In the genomic region with DNA sequence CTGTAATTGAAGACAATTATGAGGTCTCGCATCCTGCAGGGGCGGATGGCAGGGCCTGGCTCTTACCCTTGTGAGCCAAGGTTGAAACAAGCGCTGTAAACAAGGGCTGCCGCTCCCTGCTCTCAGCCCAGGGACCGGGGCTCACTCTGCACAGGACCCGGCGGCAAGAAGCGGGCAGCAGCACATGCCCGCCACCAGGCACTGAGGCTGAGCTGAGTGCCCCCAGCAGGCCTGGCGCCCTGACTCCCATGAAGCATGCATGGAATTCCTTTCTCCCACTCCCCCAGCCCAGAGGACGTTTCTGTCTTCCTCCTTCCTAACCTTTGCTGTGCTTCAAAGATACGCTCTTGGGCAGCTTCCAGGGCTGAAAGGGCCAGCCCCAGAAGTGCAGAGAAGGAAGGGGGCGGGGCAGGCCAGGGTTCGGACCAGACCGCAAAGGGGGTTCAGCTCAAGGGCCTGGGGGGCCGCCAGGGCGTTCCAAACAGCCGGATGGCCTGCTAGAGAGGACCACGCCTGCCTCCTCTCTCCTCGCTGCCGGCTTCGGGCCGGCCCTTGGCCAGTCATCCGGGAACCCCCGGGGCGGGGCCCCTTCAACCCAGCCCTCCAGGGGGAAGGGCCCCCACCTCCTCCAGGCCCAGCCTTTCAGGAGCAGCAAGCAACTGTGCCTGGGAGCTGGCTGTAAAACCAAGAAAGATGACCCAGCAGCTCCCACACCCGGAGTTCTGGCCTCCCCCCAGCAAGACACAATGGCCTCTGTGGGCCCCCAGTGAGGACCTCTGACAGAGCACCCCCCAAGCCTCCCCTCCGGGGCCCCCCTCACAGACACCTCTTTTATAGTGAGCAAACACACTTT, we compare ENCODE assay signal across 8 cellular contexts.
A peak's percentile ranks its signal among the peaks of the same experiment; 100 is the strongest.
DNase-seq lines count a peak whose midpoint lies in the region; ATAC-seq, FAIRE-seq and TF ChIP-seq lines count a peak whose summit lies in the region.

No MANE protein-coding gene starts in this region.

- DNase-seq in EL (peak; percentile 99), NCI-H2227 (lab: John Stamatoyannopoulos, UW; ENCODE audit: unreplicated experiment) (peak; percentile 59), chondrocyte (ENCODE audit: low spot score) (peak; percentile 95), kidney (peak; percentile 99), NCI-H146 (lab: John Stamatoyannopoulos, UW) (no peak), cerebellar nuclear complex (lab: John Stamatoyannopoulos, UW) (no peak)

- peak overlapping the region; percentile 95 for H3K27ac Mint-ChIP-seq in chondrocyte (ENCODE audit: unreplicated experiment)

- H3K9me3 ChIP-seq in kidney (ENCODE audit: control insufficient read depth in 1 of 2, low read length in 2 of 2): no peaks in the 10 kb centered on the region
- H3K9me3 ChIP-seq in skeletal muscle satellite cell (replicated peaks; ENCODE audit: low read length): no peaks in the 10 kb centered on the region

- peak overlapping the region; percentile 68 for H3K4me3 Mint-ChIP-seq in chondrocyte (ENCODE audit: unreplicated experiment)

- H3K36me3 ChIP-seq in kidney (ENCODE audit: control insufficient read depth in 1 of 2, insufficient read depth in 2 of 2, low read length in 2 of 2) (peaks cover 2 to 4% of the 10 kb centered on the region in 2 donors), skeletal muscle satellite cell (ENCODE audit: insufficient read depth, low read length) (peaks cover 3% of the 10 kb centered on the region)

- H3K27ac ChIP-seq in kidney (ENCODE audit: low read depth in 2 of 2, low read length in 2 of 2): peak overlapping the region; percentile 92 to 93

- peaks cover 4% of the 10 kb centered on the region for H3K36me3 Mint-ChIP-seq in chondrocyte (ENCODE audit: low read depth)

- ATAC-seq in GM19351 (IDR thresholded peaks at IDR 0.05; ENCODE audit: unreplicated experiment): no peak

- H3K27me3 Mint-ChIP-seq in chondrocyte (ENCODE audit: low read depth): no peaks in the 10 kb centered on the region

- peak; percentile 44 for TF ChIP-seq CTCF in chondrocyte (IDR thresholded peaks at IDR 0.05)
- no peak for TF ChIP-seq CTCF in kidney (IDR thresholded peaks at IDR 0.05; ENCODE audit: borderline replicate concordance, extremely low read depth, insufficient read depth)

- intact Hi-C loops in kidney (cut with DNase I): no loop called here

- no peaks in the 10 kb centered on the region for H3K9me3 Mint-ChIP-seq in chondrocyte (ENCODE audit: low read depth)

- H3K27me3 ChIP-seq in skeletal muscle satellite cell (ENCODE audit: control insufficient read depth, insufficient read depth, low read length): no peaks in the 10 kb centered on the region

- H3K4me3 ChIP-seq in kidney (ENCODE audit: low read length in 2 of 2) (peak overlapping the region; percentile 23 to 53), skeletal muscle satellite cell (ENCODE audit: low read length) (peak overlapping the region; percentile 67)

- peaks cover 77% of the 10 kb centered on the region for H3K4me1 Mint-ChIP-seq in chondrocyte (ENCODE audit: low read depth)

- no peak for FAIRE-seq in kidney (lab: Jason Lieb, UNC)

- peak overlapping the region; percentile 84 for H3K4me2 ChIP-seq in skeletal muscle satellite cell (ENCODE audit: low read length)

- H3K4me1 ChIP-seq in kidney (ENCODE audit: control insufficient read depth in 1 of 2, insufficient read depth in 1 of 2, low read depth in 1 of 2, low read length in 2 of 2) (peaks cover 71 to 85% of the 10 kb centered on the region in 2 donors), skeletal muscle satellite cell (ENCODE audit: control insufficient read depth, insufficient read depth, low read length) (peaks cover 39% of the 10 kb centered on the region)

- H3K9ac ChIP-seq in kidney (ENCODE audit: low read length in 2 of 2) (peak overlapping the region; percentile 30 to 68), skeletal muscle satellite cell (ENCODE audit: low read depth, low read length) (peak overlapping the region; percentile 78)

Comparison
In these comparisons a context has a peak if more than half of its experiments do, and no peak if none do; other contexts are left out.
1. DNase-seq: peak in EL (single experiment), NCI-H2227 (single experiment), chondrocyte (single experiment) and kidney (single experiment); none in NCI-H146 (single experiment) and cerebellar nuclear complex (0 of 2).